ENCODE assay signal across 21 cellular contexts in the genomic region with DNA sequence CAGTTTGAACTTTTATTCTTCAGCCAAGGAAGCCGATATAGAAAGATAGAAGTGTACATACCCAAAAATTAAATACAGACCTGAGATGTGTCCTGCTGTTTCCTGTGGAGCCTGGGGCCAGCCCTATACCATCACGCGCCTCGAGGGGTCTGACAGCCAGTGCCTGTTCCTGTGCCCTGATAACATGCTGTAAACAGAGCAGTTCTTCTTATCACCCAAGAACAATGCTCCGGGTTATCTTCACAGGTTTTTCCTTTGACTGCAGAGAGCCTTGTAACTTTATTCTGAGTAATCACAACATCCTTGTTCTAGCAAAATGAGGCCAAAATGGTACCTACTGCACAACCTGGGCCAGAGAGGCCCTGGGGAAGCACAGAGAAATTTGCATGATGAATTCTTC.
"Had no signal": no experiment of that assay in that cellular context is flagged by ENCODE, and none has a peak within 500 bp of the region (broad histone marks: within the 10 kb centered on the region; RNA-seq: fewer than 3 reads in every experiment).

No MANE protein-coding gene starts in this region.

- DNase-seq: activated CD4-positive, alpha-beta T cell treated with anti-CD3 and anti-CD28 coated beads for 48 hours; activated CD4-positive, alpha-beta T cell treated with anti-CD3 and anti-CD28 coated beads, Interleukin-2, amount 50 U/mL, for 48 hours; activated T-cell treated with anti-CD3 and anti-CD28 coated beads, Interleukin-2, amount 50 U/mL, for 4 hours; left ventricle myocardium superior; midbrain; naive thymus-derived CD4-positive, alpha-beta T cell; ovary; stimulated activated CD4-positive, alpha-beta T cell treated with anti-CD3 and anti-CD28 coated beads, Interleukin-12 subunit alpha, Interleukin-12 subunit beta, amount 100 ng/mL, for 4 hours; stimulated activated CD4-positive, alpha-beta T cell treated with anti-CD3 and anti-CD28 coated beads, Interleukin-4, amount 100 ng/mL, for 24 hours; T-helper 2 cell; WERI-Rb-1 had no signal

- H3K4me1 Mint-ChIP-seq: activated T-helper 17 cell treated with anti-CD3 and anti-CD28 coated beads, Interleukin-2, amount 50 U/mL, for 72 hours; central memory CD8-positive, alpha-beta T cell; naive thymus-derived CD4-positive, alpha-beta T cell; stimulated activated effector memory CD8-positive, alpha-beta T cell treated with anti-CD3 and anti-CD28 coated beads, Interleukin-12 subunit alpha, Interleukin-12 subunit beta, amount 100 ng/mL, for 72 hours had no signal

- H3K27ac ChIP-seq: epithelial cell of prostate, ovary, skin epidermis, thoracic aorta, WERI-Rb-1 had no signal

- H3K27me3 ChIP-seq: ovary had no signal

- H3K4me3 Mint-ChIP-seq: activated T-cell treated with anti-CD3 and anti-CD28 coated beads, Interleukin-2, amount 50 U/mL, for 4 hours; activated T-helper 17 cell treated with anti-CD3 and anti-CD28 coated beads, Interleukin-2, amount 50 U/mL, for 72 hours; central memory CD8-positive, alpha-beta T cell; dendritic cell treated with granulocyte-macrophage colony-stimulating factor and Interleukin-4, amounts not matched to agents 40 ng/mL and 50 ng/mL, for 4 days; naive thymus-derived CD4-positive, alpha-beta T cell; stimulated activated effector memory CD8-positive, alpha-beta T cell treated with anti-CD3 and anti-CD28 coated beads, Interleukin-12 subunit alpha, Interleukin-12 subunit beta, amount 100 ng/mL, for 72 hours; stimulated activated naive CD8-positive, alpha-beta T cell treated with anti-CD3 and anti-CD28 coated beads, Interleukin-15, Interleukin-2, amounts not matched to agents 100 ng/mL and 50 ng/mL, for 24 hours had no signal

- H3K27ac Mint-ChIP-seq: activated naive CD4-positive, alpha-beta T cell treated with anti-CD3 and anti-CD28 coated beads, Interleukin-2, amount 50 U/mL, for 72 hours; activated T-helper 17 cell treated with anti-CD3 and anti-CD28 coated beads, Interleukin-2, amount 50 U/mL, for 72 hours; dendritic cell treated with granulocyte-macrophage colony-stimulating factor and Interleukin-4, amounts not matched to agents 40 ng/mL and 50 ng/mL, for 4 days; naive thymus-derived CD4-positive, alpha-beta T cell; progenitor cell of endocrine pancreas; stimulated activated effector memory CD8-positive, alpha-beta T cell treated with anti-CD3 and anti-CD28 coated beads, Interleukin-12 subunit alpha, Interleukin-12 subunit beta, amount 100 ng/mL, for 72 hours; stimulated activated naive CD8-positive, alpha-beta T cell treated with anti-CD3 and anti-CD28 coated beads, Interleukin-15, Interleukin-2, amounts not matched to agents 100 ng/mL and 50 ng/mL, for 24 hours had no signal

- H3K9me3 Mint-ChIP-seq: activated naive CD4-positive, alpha-beta T cell treated with anti-CD3 and anti-CD28 coated beads, Interleukin-2, amount 50 U/mL, for 72 hours; activated T-cell treated with anti-CD3 and anti-CD28 coated beads, Interleukin-2, amount 50 U/mL, for 4 hours; activated T-helper 17 cell treated with anti-CD3 and anti-CD28 coated beads, Interleukin-2, amount 50 U/mL, for 72 hours; central memory CD8-positive, alpha-beta T cell; dendritic cell treated with granulocyte-macrophage colony-stimulating factor and Interleukin-4, amounts not matched to agents 40 ng/mL and 50 ng/mL, for 4 days; naive thymus-derived CD4-positive, alpha-beta T cell; stimulated activated effector memory CD8-positive, alpha-beta T cell treated with anti-CD3 and anti-CD28 coated beads, Interleukin-12 subunit alpha, Interleukin-12 subunit beta, amount 100 ng/mL, for 72 hours; stimulated activated naive CD8-positive, alpha-beta T cell treated with anti-CD3 and anti-CD28 coated beads, Interleukin-15, Interleukin-2, amounts not matched to agents 100 ng/mL and 50 ng/mL, for 24 hours had no signal

- H3K4me3 ChIP-seq: ovary, skin epidermis, thoracic aorta had no signal

- H3K36me3 Mint-ChIP-seq: activated naive CD4-positive, alpha-beta T cell treated with anti-CD3 and anti-CD28 coated beads, Interleukin-2, amount 50 U/mL, for 72 hours; naive thymus-derived CD4-positive, alpha-beta T cell; stimulated activated effector memory CD8-positive, alpha-beta T cell treated with anti-CD3 and anti-CD28 coated beads, Interleukin-12 subunit alpha, Interleukin-12 subunit beta, amount 100 ng/mL, for 72 hours had no signal

- H3K36me3 ChIP-seq: ovary, thoracic aorta, WERI-Rb-1 had no signal
